Comparison of ENCODE assay signal across 20 cellular contexts in the genomic region with DNA sequence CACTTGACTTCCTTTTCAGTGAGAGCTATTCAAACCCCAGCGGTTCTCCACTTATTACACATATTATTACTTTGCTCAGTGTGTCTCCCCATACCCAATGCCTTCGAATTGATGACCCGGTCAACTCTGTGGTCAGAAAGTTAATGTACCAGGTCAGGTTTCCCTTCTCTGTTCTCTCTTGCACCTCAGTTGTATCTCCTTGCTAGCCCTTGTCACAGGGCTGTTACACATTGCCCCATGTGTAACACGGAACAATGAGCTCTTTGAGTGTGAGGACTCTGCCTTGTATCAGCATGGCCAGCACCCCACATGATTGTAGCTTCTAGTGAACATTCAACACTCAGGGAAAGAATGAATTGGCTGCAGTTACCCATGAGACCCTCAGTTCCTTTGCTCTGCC.
DNase-seq lines count a peak whose midpoint lies in the region; ATAC-seq and TF ChIP-seq lines count a peak whose summit lies in the region.
"Had no signal": no experiment of that assay in that cellular context is flagged by ENCODE, and none has a peak within 500 bp of the region (broad histone marks: within the 10 kb centered on the region; RNA-seq: fewer than 3 reads in every experiment).

No MANE protein-coding gene starts in this region.

- H3K36me3 ChIP-seq in HEK293 (ENCODE audit: control insufficient read depth in 2 of 2, insufficient read depth in 1 of 2, low read length in 2 of 2) (no peaks in the 10 kb centered on the region), heart right ventricle (peaks cover 0 to 97% (median 0%) of the 10 kb centered on the region in 9 donors)

- no peak for ATAC-seq in central memory CD8-positive, alpha-beta T cell (replicated peaks; ENCODE audit: extremely low read depth, poor library complexity, severe bottlenecking)
- ATAC-seq in memory B cell (ENCODE audit: low read depth) (no peak), heart right ventricle (no peak)
- ATAC-seq: HepG2 had no signal

- H3K9me3 ChIP-seq in HEK293 (ENCODE audit: control insufficient read depth, insufficient read depth, low read depth, low read length) (no peaks in the 10 kb centered on the region), heart right ventricle (no peaks in the 10 kb centered on the region)

- no peaks in the 10 kb centered on the region for H3K9me3 Mint-ChIP-seq in central memory CD8-positive, alpha-beta T cell
- H3K9me3 Mint-ChIP-seq in memory B cell: no peaks in the 10 kb centered on the region
- H3K9me3 Mint-ChIP-seq: CD14-positive monocyte, H9 had no signal

- intact Hi-C loops in heart right ventricle (cut with DNase I): no loop called here

- no peaks in the 10 kb centered on the region for H3K27me3 ChIP-seq in heart right ventricle

- H3K4me1 Mint-ChIP-seq in central memory CD8-positive, alpha-beta T cell: peaks cover 6% of the 10 kb centered on the region
- H3K4me1 Mint-ChIP-seq in memory B cell: peaks cover 5% of the 10 kb centered on the region

- no peak for DNase-seq in central memory CD8-positive, alpha-beta T cell (ENCODE audit: low spot score in 2 of 2)
- DNase-seq in memory B cell (ENCODE audit: low spot score in 2 of 2) (no peak), substantia nigra (lab: John Stamatoyannopoulos, UW) (peak in 30 of 49 donors; percentile 6 to 70 (median 26)), NCI-H1092 treated with DMSO at 0.1 percent for 48 hours (lab: John Stamatoyannopoulos, UW) (no peak), heart right ventricle (no peak), NCI-H82 treated with DMSO at 0.1 percent for 48 hours (lab: John Stamatoyannopoulos, UW; ENCODE audit: unreplicated experiment) (no peak), NCI-H1105 (lab: John Stamatoyannopoulos, UW) (no peak)
- DNase-seq: EL; H9; NCI-H1092; NCI-H1694 treated with DMSO at 0.1 percent for 48 hours; NCI-H2107; NCI-H2227 treated with DMSO at 0.1 percent for 48 hours; NK-92 treated with Interleukin-12 subunit alpha and Interleukin-12 subunit beta, amount 100 ng/mL, for 24 hours; OCI-M1; RPMI8226; SIG-M5 had no signal

- H3K4me1 ChIP-seq in HEK293 (ENCODE audit: control insufficient read depth, insufficient read depth, low read length) (no peaks in the 10 kb centered on the region), heart right ventricle (peaks cover 0 to 9% (median 0%) of the 10 kb centered on the region in 9 donors)

- peak overlapping the region; percentile 26 for H3K27ac Mint-ChIP-seq in central memory CD8-positive, alpha-beta T cell (ENCODE audit: low read depth)
- H3K27ac Mint-ChIP-seq in memory B cell: peak overlapping the region; percentile 60
- H3K27ac Mint-ChIP-seq: H9 had no signal

- whole genome bisulfite sequencing in heart right ventricle, 2 donors: 43 to 64% methylated on average over 4 of the region's 4 CpGs

- no peak overlapping the region for H3K4me3 Mint-ChIP-seq in central memory CD8-positive, alpha-beta T cell
- no peak overlapping the region for H3K4me3 Mint-ChIP-seq in memory B cell
- H3K4me3 Mint-ChIP-seq: CD14-positive monocyte, H9 had no signal

- TF ChIP-seq CTCF in HEK293 (tag by site-specific recombination; IDR thresholded peaks at IDR 0.05) (no peak), heart right ventricle (IDR thresholded peaks at IDR 0.05) (no peak)

- H3K27me3 Mint-ChIP-seq in central memory CD8-positive, alpha-beta T cell: no peaks in the 10 kb centered on the region
- no peaks in the 10 kb centered on the region for H3K27me3 Mint-ChIP-seq in memory B cell

- POLR2A ChIA-PET in HEK293 (lab: Yijun Ruan, JAX): no interaction called here

- peaks cover 66% of the 10 kb centered on the region for H3K36me3 Mint-ChIP-seq in central memory CD8-positive, alpha-beta T cell (ENCODE audit: insufficient read depth)
- H3K36me3 Mint-ChIP-seq in memory B cell: peaks cover 53% of the 10 kb centered on the region

- H3K4me3 ChIP-seq in HEK293 (ENCODE audit: low read depth, low read length) (no peak overlapping the region), heart right ventricle (no peak overlapping the region)

- no peak overlapping the region for H3K27ac ChIP-seq in HEK293 (ENCODE audit: extremely low read depth, low read depth, low read length)
- H3K27ac ChIP-seq in substantia nigra (ENCODE audit: low read depth, low read length, poor library complexity, severe bottlenecking): no peak overlapping the region
- H3K27ac ChIP-seq in heart right ventricle: no peak overlapping the region

- CTCF ChIA-PET in HEK293 (lab: Yijun Ruan, JAX): interaction anchor here (1.9 kb wide), 1 partner anchor 9 kb away, joined by 5 read pairs; no protein-coding TSS in a partner anchor

TF ChIP-seq in HEK293, 187 proteins besides CTCF, POLR2A, EP300 and RAD21:
- TF ChIP-seq ZNF114 (tag by site-specific recombination; IDR thresholded peaks at IDR 0.05) (no peak), ZNF610 (tag by site-specific recombination; IDR thresholded peaks at IDR 0.05; ENCODE audit: borderline replicate concordance) (no peak), ZNF133 (tag by site-specific recombination; IDR thresholded peaks at IDR 0.05) (peak; percentile 35; the same call in 1 of the 2 replicates)

Comparison
In these comparisons a context has a peak if more than half of its experiments do, and no peak if none do; other contexts are left out.
1. DNase-seq: peak in substantia nigra (30 of 49); none in central memory CD8-positive, alpha-beta T cell (0 of 2), memory B cell (0 of 2), NCI-H1092 treated with DMSO at 0.1 percent for 48 hours (single experiment), heart right ventricle (0 of 2), NCI-H82 treated with DMSO at 0.1 percent for 48 hours (single experiment) and NCI-H1105 (single experiment).